ENCODE assay signal across 7 cellular contexts in genomic region chr1:151147685-151148084, GRCh38. TPM values are rescaled to one million over a fixed set of nuclear protein-coding genes. Genes with fewer than 3 reads are reported as not detected.
DNase-seq lines count a peak whose midpoint lies in the region; ATAC-seq and TF ChIP-seq lines count a peak whose summit lies in the region.
"Had no signal": no experiment of that assay in that cellular context is flagged by ENCODE, and none has a peak within 500 bp of the region (broad histone marks: within the 10 kb centered on the region; RNA-seq: fewer than 3 reads in every experiment).

No MANE protein-coding gene starts in this region.

- intact Hi-C loops in natural killer cell (cut with micrococcal nuclease): no loop called here
- intact Hi-C loops in uterus (cut with DNase I; ENCODE audit: low total_unique reads): no loop called here

- no peaks in the 10 kb centered on the region for H3K36me3 Mint-ChIP-seq in natural killer cell treated with Interleukin-12 subunit alpha and Interleukin-12 subunit beta and Interleukin-15 and Interleukin-18, amount 100 ng/mL, for 72 hours
- no peaks in the 10 kb centered on the region for H3K36me3 Mint-ChIP-seq in natural killer cell

- no peak overlapping the region for H3K27ac Mint-ChIP-seq in natural killer cell treated with Interleukin-12 subunit alpha and Interleukin-12 subunit beta and Interleukin-15 and Interleukin-18, amount 100 ng/mL, for 72 hours
- peak overlapping the region in 1 of 2 donors; percentile 83 for H3K27ac Mint-ChIP-seq in natural killer cell

- peaks cover 11 to 14% of the 10 kb centered on the region in 2 donors for H3K4me1 Mint-ChIP-seq in natural killer cell treated with Interleukin-12 subunit alpha and Interleukin-12 subunit beta and Interleukin-15 and Interleukin-18, amount 100 ng/mL, for 72 hours (ENCODE audit: low read depth in 2 of 2)
- peaks cover 9 to 27% of the 10 kb centered on the region in 2 donors for H3K4me1 Mint-ChIP-seq in natural killer cell

- H3K27me3 Mint-ChIP-seq in natural killer cell treated with Interleukin-12 subunit alpha and Interleukin-12 subunit beta and Interleukin-15 and Interleukin-18, amount 100 ng/mL, for 72 hours: peaks cover 4 to 7% of the 10 kb centered on the region in 2 donors
- H3K27me3 Mint-ChIP-seq in natural killer cell (ENCODE audit: low read depth in 2 of 2): peaks cover 0 to 8% of the 10 kb centered on the region in 2 donors

- H3K36me3 ChIP-seq in lung (ENCODE audit: control insufficient read depth in 2 of 2, insufficient read depth in 2 of 2, low read length in 2 of 2) (no peaks in the 10 kb centered on the region), uterus (no peaks in the 10 kb centered on the region)

- no peaks in the 10 kb centered on the region for H3K9me3 Mint-ChIP-seq in natural killer cell treated with Interleukin-12 subunit alpha and Interleukin-12 subunit beta and Interleukin-15 and Interleukin-18, amount 100 ng/mL, for 72 hours
- no peaks in the 10 kb centered on the region for H3K9me3 Mint-ChIP-seq in natural killer cell

- no peak for TF ChIP-seq CTCF in natural killer cell (IDR thresholded peaks at IDR 0.05)
- TF ChIP-seq CTCF in lung (IDR thresholded peaks at IDR 0.05; ENCODE audit: control extremely low read depth, extremely low read depth): no peak
- TF ChIP-seq CTCF in uterus (IDR thresholded peaks at IDR 0.05): no peak

- no peaks in the 10 kb centered on the region for H3K9me3 ChIP-seq in lung (ENCODE audit: control insufficient read depth in 2 of 2, insufficient read depth in 1 of 2, low read length in 1 of 2)
- H3K9me3 ChIP-seq in uterus: no peaks in the 10 kb centered on the region

- H3K27me3 ChIP-seq in lung (ENCODE audit: control insufficient read depth, insufficient read depth) (no peaks in the 10 kb centered on the region), uterus (no peaks in the 10 kb centered on the region)

- H3K4me3 ChIP-seq in lung (no peak overlapping the region), uterus (no peak overlapping the region)

- no peak for DNase-seq in natural killer cell treated with Interleukin-12 subunit alpha and Interleukin-12 subunit beta and Interleukin-15 and Interleukin-18, amount 100 ng/mL, for 72 hours (ENCODE audit: low spot score)
- DNase-seq in natural killer cell (no peak), lung (ENCODE audit: low spot score) (no peak), uterus (no peak)
- DNase-seq in activated CD4-positive, CD25-positive, alpha-beta regulatory T cell treated with anti-CD3 and anti-CD28 coated beads, Interleukin-2, amount 50 U/mL, for 72 hours: no peak
- DNase-seq: NCI-H1436 had no signal

- peak overlapping the region; percentile 71 to 72 for H3K27ac ChIP-seq in lung (ENCODE audit: low read depth in 1 of 2, low read length in 1 of 2)
- peak overlapping the region; percentile 89 for H3K27ac ChIP-seq in uterus

- no peak for ATAC-seq in natural killer cell treated with Interleukin-12 subunit alpha and Interleukin-12 subunit beta and Interleukin-15 and Interleukin-18, amount 100 ng/mL, for 72 hours
- ATAC-seq in natural killer cell (no peak), lung (ENCODE audit: insufficient read depth, low FRiP score) (no peak), GM18861 (IDR thresholded peaks at IDR 0.05; ENCODE audit: unreplicated experiment) (no peak)

- H3K4me1 ChIP-seq in lung (ENCODE audit: control insufficient read depth in 2 of 2, insufficient read depth in 2 of 2, low read length in 2 of 2) (peaks cover 11 to 13% of the 10 kb centered on the region in 2 donors), uterus (peaks cover 5 to 12% of the 10 kb centered on the region in 2 donors)

- TF ChIP-seq POLR2A in uterus (IDR thresholded peaks at IDR 0.05): no peak

- peak overlapping the region; percentile 83 for H3K4me3 Mint-ChIP-seq in natural killer cell treated with Interleukin-12 subunit alpha and Interleukin-12 subunit beta and Interleukin-15 and Interleukin-18, amount 100 ng/mL, for 72 hours
- no peak overlapping the region for H3K4me3 Mint-ChIP-seq in natural killer cell

- 96 to 100% methylated on average over 2 of the region's 2 CpGs for WGBS in lung, 2 donors

RNA-seq across cellular contexts. Expression of gene SEMA6C, which starts 1.3 kb away (rescaled TPM):
- 1 to 10 TPM in 1 of 2 donors, under 1 TPM in 1; 0.90 to 2.9 TPM for total RNA-seq in natural killer cell treated with Interleukin-12 subunit alpha and Interleukin-12 subunit beta and Interleukin-15 and Interleukin-18, amount 100 ng/mL, for 72 hours
- total RNA-seq in natural killer cell: 1 to 10 TPM; 2.5 to 5.8 (median 3.0) TPM
- 1 to 10 TPM; 6.4 to 9.8 TPM for total RNA-seq in lung
- 1 to 10 TPM; 6.3 to 6.7 TPM for polyA plus RNA-seq in lung
- total RNA-seq in uterus: 10 to 100 TPM in 2 of 4 donors, 1 to 10 TPM in 1, under 1 TPM in 1; 0.88 to 31.3 (median 10.4) TPM

RNA-seq across cellular contexts. Expression of gene TNFAIP8L2, which starts 8.8 kb away (rescaled TPM):
- 10 to 100 TPM; 10.2 to 16.8 TPM for total RNA-seq in natural killer cell treated with Interleukin-12 subunit alpha and Interleukin-12 subunit beta and Interleukin-15 and Interleukin-18, amount 100 ng/mL, for 72 hours
- total RNA-seq in natural killer cell: 10 to 100 TPM in 1 of 3 donors, 1 to 10 TPM in 2; 4.8 to 14.5 (median 5.7) TPM
- 10 to 100 TPM in 1 of 2 donors, 1 to 10 TPM in 1; 3.4 to 11.3 TPM for total RNA-seq in lung
- 10 to 100 TPM; 26.6 to 31.8 TPM for polyA plus RNA-seq in lung
- 10 to 100 TPM in 1 of 4 donors, 1 to 10 TPM in 3; 1.0 to 27.1 (median 3.1) TPM for total RNA-seq in uterus

RNA-seq across cellular contexts. Expression of gene LYSMD1, which starts 18.0 kb away (rescaled TPM):
- 1 to 10 TPM; 5.0 to 6.3 TPM for total RNA-seq in natural killer cell treated with Interleukin-12 subunit alpha and Interleukin-12 subunit beta and Interleukin-15 and Interleukin-18, amount 100 ng/mL, for 72 hours
- total RNA-seq in natural killer cell: 1 to 10 TPM; 1.0 to 1.7 (median 1.2) TPM
- 10 to 100 TPM in 1 of 2 donors, 1 to 10 TPM in 1; 4.9 to 12.7 TPM for total RNA-seq in lung
- polyA plus RNA-seq in lung: 1 to 10 TPM; 5.1 to 5.3 TPM
- total RNA-seq in uterus: 10 to 100 TPM in 2 of 4 donors, 1 to 10 TPM in 2; 6.4 to 32.9 (median 11.1) TPM

RNA-seq across cellular contexts. Expression of gene SCNM1, which starts 18.3 kb away (rescaled TPM):
- total RNA-seq in natural killer cell treated with Interleukin-12 subunit alpha and Interleukin-12 subunit beta and Interleukin-15 and Interleukin-18, amount 100 ng/mL, for 72 hours: 10 to 100 TPM; 55.2 to 63.2 TPM
- total RNA-seq in natural killer cell: 10 to 100 TPM; 52.3 to 54.2 (median 52.9) TPM
- total RNA-seq in lung: 10 to 100 TPM; 30.0 to 31.3 TPM
- polyA plus RNA-seq in lung: 10 to 100 TPM; 50.7 to 73.8 TPM
- total RNA-seq in uterus: 100 to 1,000 TPM in 1 of 4 donors, 10 to 100 TPM in 2, 1 to 10 TPM in 1; 3.2 to 186 (median 21.3) TPM

RNA-seq across cellular contexts. Expression of gene TMOD4, which starts 28.1 kb away (rescaled TPM):
- 1 to 10 TPM; 1.2 to 5.3 TPM for total RNA-seq in natural killer cell treated with Interleukin-12 subunit alpha and Interleukin-12 subunit beta and Interleukin-15 and Interleukin-18, amount 100 ng/mL, for 72 hours
- total RNA-seq in natural killer cell (1 to 10 TPM in 2 of 3 donors, not detected in 1; 2.6 to 3.8 TPM), lung (under 1 TPM in 1 of 2 donors, not detected in 1; 0.83 TPM), uterus (under 1 TPM in 1 of 4 donors, not detected in 3; 0.26 TPM)
- polyA plus RNA-seq in lung: under 1 TPM; 0.18 to 0.31 TPM
